ENCODE assay signal across 35 cellular contexts in the genomic region with DNA sequence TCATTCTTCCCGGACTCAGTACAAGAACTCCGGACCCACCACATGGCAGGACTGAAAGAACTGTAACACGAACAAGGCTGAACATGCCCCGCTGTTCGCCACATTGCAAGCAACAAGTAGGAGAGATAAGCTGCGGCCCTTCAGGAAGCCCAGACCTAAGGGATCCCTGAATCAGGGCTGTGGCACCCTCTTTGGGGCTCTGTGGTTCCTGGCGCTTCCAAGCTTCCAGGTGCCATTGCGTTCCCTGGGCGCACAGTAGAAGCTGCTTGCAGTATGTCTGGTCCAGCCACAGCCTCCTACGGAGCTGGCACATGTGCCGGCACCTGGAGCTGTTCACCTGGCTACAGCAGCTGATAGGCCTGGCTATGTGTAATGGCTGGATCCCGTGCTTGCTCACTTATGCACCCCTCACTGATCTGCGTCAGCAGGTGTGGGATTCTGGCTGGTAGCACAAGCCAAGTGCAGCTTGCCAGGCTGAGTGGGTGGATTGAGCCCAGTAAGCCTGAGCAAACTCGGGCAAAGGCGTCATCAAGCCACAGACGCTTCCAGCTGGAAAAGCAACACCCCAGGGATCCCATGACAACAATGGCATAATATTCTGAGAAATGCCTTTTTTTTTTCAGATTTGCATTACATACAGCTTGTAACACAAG.
DNase-seq lines count a peak whose midpoint lies in the region; ATAC-seq lines count a peak whose summit lies in the region.
"Had no signal": no experiment of that assay in that cellular context is flagged by ENCODE, and none has a peak within 500 bp of the region (broad histone marks: within the 10 kb centered on the region; RNA-seq: fewer than 3 reads in every experiment).

No MANE protein-coding gene starts in this region.

- ATAC-seq in aorta (ENCODE audit: low FRiP score) = peak; percentile 14
- ATAC-seq: activated CD4-positive, CD25-positive, alpha-beta regulatory T cell treated with anti-CD3 and anti-CD28 coated beads, Interleukin-2, amount 50 U/mL, for 24 hours; effector memory CD8-positive, alpha-beta T cell; heart left ventricle; naive thymus-derived CD4-positive, alpha-beta T cell; psoas muscle had no signal

- DNase-seq in NCI-H2081 (lab: John Stamatoyannopoulos, UW) = peak; percentile 15 to 55
- no peak for DNase-seq in NCI-H2081 treated with DMSO at 0.1 percent for 48 hours (lab: John Stamatoyannopoulos, UW)
- DNase-seq in anterior cingulate cortex (lab: John Stamatoyannopoulos, UW) = peak in 35 of 58 donors; percentile 2 to 62 (median 29)
- peak; percentile 25 for DNase-seq in inferior parietal cortex (ENCODE audit: extremely low spot score)
- peak; percentile 44 to 55 for DNase-seq in aorta
- no peak for DNase-seq in medulla oblongata (ENCODE audit: extremely low spot score)
- no peak for DNase-seq in GM19240 (ENCODE audit: insufficient read length, low spot score)
- no peak for DNase-seq in NCI-H2196 (lab: John Stamatoyannopoulos, UW; ENCODE audit: unreplicated experiment)
- DNase-seq: activated CD4-positive, alpha-beta T cell treated with anti-CD3 and anti-CD28 coated beads, Interleukin-2, amount 50 U/mL, for 48 hours; activated gamma-delta T cell treated with Interleukin-2 at 50 U/mL for 16 hours; activated naive CD8-positive, alpha-beta T cell treated with anti-CD3 and anti-CD28 coated beads, Interleukin-2, amount 10 ng/mL, durations not matched to agents 7 days and 5 days; activated T-cell treated with anti-CD3 and anti-CD28 coated beads, Interleukin-2, amount 50 U/mL, for 48 hours; Caco-2; cortex of kidney; DND-41; effector memory CD8-positive, alpha-beta T cell; erythroblast; foreskin fibroblast; GF-D8; heart left ventricle; KG1; kidney glomerular epithelial cell; midbrain; naive thymus-derived CD4-positive, alpha-beta T cell; NCI-H2029; OCI-M1; psoas muscle; sigmoid colon; SK-N-SH; stimulated activated CD4-positive, alpha-beta T cell treated with anti-CD3 and anti-CD28 coated beads, Interleukin-12 subunit alpha, Interleukin-12 subunit beta, amount 100 ng/mL, for 4 hours; stimulated activated CD4-positive, alpha-beta T cell treated with anti-CD3 and anti-CD28 coated beads, Interleukin-2, amount 100 ng/mL, for 48 hours; stomach had no signal

- H3K27me3 ChIP-seq in aorta (ENCODE audit: control insufficient read depth in 1 of 2, insufficient read depth in 2 of 2, low read length in 1 of 2) = no peaks in the 10 kb centered on the region
- H3K27me3 ChIP-seq: heart left ventricle, sigmoid colon, stomach, tibial nerve had no signal

- no peak overlapping the region for H3K27ac ChIP-seq in aorta (ENCODE audit: low read depth in 1 of 2, low read length in 2 of 2)
- H3K27ac ChIP-seq: 22Rv1, heart left ventricle, psoas muscle, sigmoid colon, stomach, tibial nerve had no signal

- no peak overlapping the region for H3K4me3 ChIP-seq in aorta (ENCODE audit: low read length in 2 of 2)
- H3K4me3 ChIP-seq: heart left ventricle, psoas muscle, sigmoid colon, stomach, tibial nerve had no signal

- 77 to 79% methylated on average over 16 of the region's 16 CpGs for WGBS in aorta, 2 donors

- H3K36me3 ChIP-seq in aorta (ENCODE audit: control insufficient read depth in 1 of 2, insufficient read depth in 2 of 2, low read length in 1 of 2) = no peaks in the 10 kb centered on the region
- H3K36me3 ChIP-seq: heart left ventricle, sigmoid colon, stomach, tibial nerve had no signal

- intact Hi-C loops in aorta (cut with DNase I) = no loop called here

- no peaks in the 10 kb centered on the region for H3K4me1 ChIP-seq in aorta (ENCODE audit: control insufficient read depth in 1 of 2, insufficient read depth in 2 of 2, low read length in 2 of 2)
- H3K4me1 ChIP-seq: Caco-2, heart left ventricle, psoas muscle, sigmoid colon, stomach, tibial nerve had no signal

- no peaks in the 10 kb centered on the region for H3K9me3 ChIP-seq in aorta (ENCODE audit: control insufficient read depth, low read length)
- H3K9me3 ChIP-seq: Caco-2, psoas muscle, sigmoid colon, SK-N-SH had no signal

Comparison
In these comparisons a context has a peak if more than half of its experiments do, and no peak if none do; other contexts are left out.
1. DNase-seq: peak in NCI-H2081 (2 of 2), anterior cingulate cortex (35 of 58), inferior parietal cortex (single experiment) and aorta (2 of 2); none in NCI-H2081 treated with DMSO at 0.1 percent for 48 hours (single experiment), medulla oblongata (single experiment), GM19240 (single experiment) and NCI-H2196 (single experiment).